Comparison of ENCODE assay signal across 8 cellular contexts in the genomic region with DNA sequence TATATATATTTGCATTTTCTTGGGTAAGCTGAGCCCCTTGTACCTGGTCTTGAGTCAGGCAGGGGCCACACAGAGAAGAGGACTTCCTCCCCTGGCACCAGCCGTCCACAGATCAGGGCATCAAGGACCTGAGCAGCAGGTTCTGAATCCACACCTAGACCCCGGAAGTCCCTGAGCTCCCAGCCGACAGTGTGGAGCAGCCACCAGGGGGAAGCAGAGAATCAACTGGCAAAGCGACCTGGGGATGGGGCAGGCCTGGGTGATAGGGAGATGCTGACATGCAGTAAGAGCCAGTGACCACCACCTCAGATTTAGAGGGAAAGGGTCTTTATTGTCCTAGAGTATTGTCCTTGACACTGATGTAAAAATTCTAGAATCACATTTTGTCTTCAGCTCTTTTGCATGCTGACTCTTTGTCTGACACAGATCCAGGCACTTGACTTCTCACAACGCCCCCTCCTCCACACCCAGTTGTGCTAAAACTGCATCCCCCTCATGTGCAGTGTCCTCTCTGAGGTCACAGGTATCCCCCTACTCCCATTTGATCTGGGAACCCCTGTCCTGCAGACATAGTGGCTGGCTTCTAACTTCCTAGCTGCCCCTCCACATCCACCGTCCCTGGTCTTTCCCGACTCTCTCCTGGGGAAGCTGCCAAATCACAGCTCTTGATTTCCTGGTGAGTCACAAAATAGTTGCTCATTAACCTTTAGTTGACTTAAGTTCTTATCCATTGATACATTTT.
DNase-seq lines count a peak whose midpoint lies in the region; ATAC-seq and TF ChIP-seq lines count a peak whose summit lies in the region.

No MANE protein-coding gene starts in this region.

- no TSS peak for BruUV-seq in PC-9 (replicated peaks; lab: Mats Ljungman, UMichigan)

- in situ Hi-C loops in HAP-1 (cut with MboI; ENCODE audit: low sequenced_read_pairs), result no loop called here

- H3K27me3 Mint-ChIP-seq in CD4-positive, alpha-beta memory T cell, result no peaks in the 10 kb centered on the region
- H3K27me3 Mint-ChIP-seq in activated T-cell treated with anti-CD3 and anti-CD28 coated beads, Interleukin-2, amount 50 U/mL, for 72 hours (ENCODE audit: low read depth), result no peaks in the 10 kb centered on the region

- peak; percentile 91 to 96 for ATAC-seq in activated T-cell treated with anti-CD3 and anti-CD28 coated beads, Interleukin-2, amount 50 U/mL, for 72 hours (replicated peaks in 1 of 2)
- ATAC-seq in sciatic nerve (peak; percentile 51), GM18873 (IDR thresholded peaks at IDR 0.05; ENCODE audit: low FRiP score, unreplicated experiment) (no peak), GM21786 (IDR thresholded peaks at IDR 0.05; ENCODE audit: unreplicated experiment) (no peak)

- H3F3A ChIP-seq in PC-9 (ENCODE audit: insufficient read depth, low read depth), result no peaks in the 10 kb centered on the region

- H4K20me1 ChIP-seq in PC-9 (ENCODE audit: insufficient read depth), result no peaks in the 10 kb centered on the region

- intact Hi-C loops in CD4-positive, alpha-beta memory T cell (cut with micrococcal nuclease), result loop anchor here (1.0 to 2.0 kb wide), 5 partner anchors 35 to 203 kb away; no protein-coding TSS in a partner anchor
- intact Hi-C loops in PC-9 (cut with micrococcal nuclease; ENCODE audit: unreplicated experiment) (no loop called here), sciatic nerve (cut with DNase I) (no loop called here)

- no peak overlapping the region for H3K4me3 ChIP-seq in CD4-positive, alpha-beta memory T cell (ENCODE audit: low read length in 2 of 2)
- no peak overlapping the region for H3K4me3 ChIP-seq in HAP-1
- H3K4me3 ChIP-seq in PC-9, result no peak overlapping the region

- CTCF ChIA-PET in CD4-positive, alpha-beta memory T cell (lab: Charles Lee; ENCODE audit: partially characterized antibody), result interaction anchor here (0.6 to 10.8 kb wide), 40 partner anchors 10 to 423 kb away, joined by 3 to 252 read pairs (median 5); no protein-coding TSS in a partner anchor
- CTCF ChIA-PET in PC-9 (lab: Charles Lee), result interaction anchor here (0.6 kb wide), 1 partner anchor 632 kb away, joined by 3 read pairs; no protein-coding TSS in a partner anchor

- no peaks in the 10 kb centered on the region for H3K36me3 Mint-ChIP-seq in CD4-positive, alpha-beta memory T cell
- H3K36me3 Mint-ChIP-seq in activated T-cell treated with anti-CD3 and anti-CD28 coated beads, Interleukin-2, amount 50 U/mL, for 72 hours (ENCODE audit: insufficient read depth in 2 of 2), result no peaks in the 10 kb centered on the region

- peak; percentile 73 to 81 (median 77) for DNase-seq in CD4-positive, alpha-beta memory T cell
- DNase-seq in HAP-1 (ENCODE audit: low spot score in 2 of 2) (peak; percentile 28 to 79), PC-9 (peak; percentile 17 to 39), foreskin melanocyte (peak; percentile 8), sciatic nerve (ENCODE audit: low spot score) (no peak)
- DNase-seq in activated T-cell treated with anti-CD3 and anti-CD28 coated beads, Interleukin-2, amount 50 U/mL, for 72 hours, result peak; percentile 78 to 82

- peaks cover 40 to 63% (median 52%) of the 10 kb centered on the region in 4 donors for H3K4me1 Mint-ChIP-seq in CD4-positive, alpha-beta memory T cell
- peaks cover 24% of the 10 kb centered on the region for H3K4me1 Mint-ChIP-seq in activated T-cell treated with anti-CD3 and anti-CD28 coated beads, Interleukin-2, amount 50 U/mL, for 72 hours (ENCODE audit: low read depth)

- POLR2A ChIA-PET in CD4-positive, alpha-beta memory T cell (lab: Charles Lee; ENCODE audit: partially characterized antibody), result interaction anchor here (0.6 to 5.5 kb wide), 26 partner anchors 10 to 133 kb away, joined by 3 to 71 read pairs (median 8); partner anchors contain the start of gene IGLL5
- POLR2A ChIA-PET in PC-9 (lab: Charles Lee; ENCODE audit: unreplicated experiment), result no interaction called here

- no peaks in the 10 kb centered on the region for H3K36me3 ChIP-seq in CD4-positive, alpha-beta memory T cell (ENCODE audit: insufficient read depth, low read length)
- H3K36me3 ChIP-seq in HAP-1 (replicated peaks) (no peaks in the 10 kb centered on the region), PC-9 (ENCODE audit: low read depth) (no peaks in the 10 kb centered on the region)

- no peaks in the 10 kb centered on the region for H3K79me2 ChIP-seq in PC-9 (ENCODE audit: low read depth)

- peak; percentile 67 for TF ChIP-seq CTCF in PC-9 (conservative IDR thresholded peaks at IDR 0.05)

- peak overlapping the region in 7 of 8 donors; percentile 50 to 89 (median 81) for H3K4me3 Mint-ChIP-seq in CD4-positive, alpha-beta memory T cell
- H3K4me3 Mint-ChIP-seq in activated T-cell treated with anti-CD3 and anti-CD28 coated beads, Interleukin-2, amount 50 U/mL, for 72 hours, result no peak overlapping the region

- no peaks in the 10 kb centered on the region for H3K9me3 ChIP-seq in CD4-positive, alpha-beta memory T cell (ENCODE audit: control insufficient read depth in 1 of 2, low read length in 2 of 2)
- no peaks in the 10 kb centered on the region for H3K9me3 ChIP-seq in HAP-1
- H3K9me3 ChIP-seq in PC-9 (ENCODE audit: insufficient read depth, low read depth), result no peaks in the 10 kb centered on the region

- H3K4me2 ChIP-seq in PC-9, result no peak overlapping the region

- H3K4me1 ChIP-seq in CD4-positive, alpha-beta memory T cell (ENCODE audit: insufficient read depth, low read length), result peaks cover 47% of the 10 kb centered on the region
- H3K4me1 ChIP-seq in HAP-1 (no peaks in the 10 kb centered on the region), PC-9 (replicated peaks; ENCODE audit: insufficient read depth) (no peaks in the 10 kb centered on the region)

- H3K27ac Mint-ChIP-seq in CD4-positive, alpha-beta memory T cell, result peak overlapping the region; percentile 80 to 94 (median 87)
- H3K27ac Mint-ChIP-seq in activated T-cell treated with anti-CD3 and anti-CD28 coated beads, Interleukin-2, amount 50 U/mL, for 72 hours, result peak overlapping the region; percentile 84

- H3K9me3 Mint-ChIP-seq in CD4-positive, alpha-beta memory T cell, result no peaks in the 10 kb centered on the region
- H3K9me3 Mint-ChIP-seq in activated T-cell treated with anti-CD3 and anti-CD28 coated beads, Interleukin-2, amount 50 U/mL, for 72 hours, result no peaks in the 10 kb centered on the region

- H2AFZ ChIP-seq in PC-9, result no peak overlapping the region

- H3K9me2 ChIP-seq in PC-9 (ENCODE audit: insufficient read depth), result no peaks in the 10 kb centered on the region

- H3K27ac ChIP-seq in CD4-positive, alpha-beta memory T cell (ENCODE audit: low read depth, low read length), result peak overlapping the region; percentile 30
- no peak overlapping the region for H3K27ac ChIP-seq in PC-9

- H3K27me3 ChIP-seq in CD4-positive, alpha-beta memory T cell (ENCODE audit: insufficient read depth, low read length), result no peaks in the 10 kb centered on the region
- H3K27me3 ChIP-seq in HAP-1 (ENCODE audit: low read depth) (no peaks in the 10 kb centered on the region; the same call in 1 of the 2 replicates), PC-9 (ENCODE audit: insufficient read depth, low read depth) (no peaks in the 10 kb centered on the region)

Comparison
In these comparisons a context has a peak if more than half of its experiments do, and no peak if none do; other contexts are left out.
1. H3K4me3 Mint-ChIP-seq: peak in CD4-positive, alpha-beta memory T cell (7 of 8); none in activated T-cell treated with anti-CD3 and anti-CD28 coated beads, Interleukin-2, amount 50 U/mL, for 72 hours (0 of 2).
2. ATAC-seq: peak in activated T-cell treated with anti-CD3 and anti-CD28 coated beads, Interleukin-2, amount 50 U/mL, for 72 hours (2 of 2) and sciatic nerve (single experiment); none in GM18873 (single experiment) and GM21786 (single experiment).